8 cellular contexts compared by ENCODE assay signal in genomic region chr1:109263597-109264378, GRCh38.
DNase-seq lines count a peak whose midpoint lies in the region; ATAC-seq and TF ChIP-seq lines count a peak whose summit lies in the region.

No MANE protein-coding gene starts in this region.

- ATAC-seq in GM21423 (IDR thresholded peaks at IDR 0.05; ENCODE audit: unreplicated experiment) (peak; percentile 79), HG03025 (IDR thresholded peaks at IDR 0.05; ENCODE audit: low FRiP score, unreplicated experiment) (no peak)

- peak; percentile 50 for DNase-seq in COR-L47 (lab: John Stamatoyannopoulos, UW)
- DNase-seq in MM.1S = peak; percentile 48
- peak; percentile 65 for DNase-seq in brain microvascular endothelial cell
- peak; percentile 96 for DNase-seq in iPS-NIHi7 (ENCODE audit: extremely low spot score)
- DNase-seq in stimulated activated CD4-positive, alpha-beta T cell treated with anti-CD3 and anti-CD28 coated beads, Interleukin-15, amount 100 ng/mL, for 24 hours = peak; percentile 89

- H3K9ac ChIP-seq in MM.1S (ENCODE audit: low read length) = no peak overlapping the region

- TF ChIP-seq CTCF in MM.1S (IDR thresholded peaks at IDR 0.05; ENCODE audit: low read length) (peak; percentile 87), WI38 (IDR thresholded peaks at IDR 0.05; ENCODE audit: low read depth, low read length) (peak; percentile 98), brain microvascular endothelial cell (IDR thresholded peaks at IDR 0.05; ENCODE audit: low read depth, low read length, missing control alignments) (peak; percentile 99)

- in situ Hi-C loops in brain microvascular endothelial cell (cut with HindIII; ENCODE audit: low pct_ligation_motif_present, low sequenced_read_pairs) = no loop called here

- no peak overlapping the region for H2AFZ ChIP-seq in MM.1S (ENCODE audit: low read length)

- H4K20me1 ChIP-seq in MM.1S (ENCODE audit: insufficient read depth, low read length) = no peaks in the 10 kb centered on the region

- H3K36me3 ChIP-seq in MM.1S (replicated peaks; ENCODE audit: insufficient read depth, low read length) = no peaks in the 10 kb centered on the region
- no peaks in the 10 kb centered on the region for H3K36me3 ChIP-seq in brain microvascular endothelial cell (replicated peaks)

- no peak overlapping the region for H3K4me2 ChIP-seq in MM.1S (ENCODE audit: low read depth, low read length)

- H3K4me3 ChIP-seq in MM.1S (ENCODE audit: low read length) = no peak overlapping the region
- no peak overlapping the region for H3K4me3 ChIP-seq in WI38 (ENCODE audit: low read depth, low read length)
- no peak overlapping the region for H3K4me3 ChIP-seq in brain microvascular endothelial cell (ENCODE audit: low read depth, low read length)

- H3K27me3 ChIP-seq in MM.1S (replicated peaks; ENCODE audit: insufficient read depth, low read length) (no peaks in the 10 kb centered on the region), brain microvascular endothelial cell (replicated peaks) (no peaks in the 10 kb centered on the region)

- H3K9me3 ChIP-seq in MM.1S (replicated peaks; ENCODE audit: insufficient read depth, low read length) = no peaks in the 10 kb centered on the region

- H3K9me2 ChIP-seq in MM.1S (replicated peaks; ENCODE audit: insufficient read depth, low read length) = no peaks in the 10 kb centered on the region

- H3K27ac ChIP-seq in MM.1S (ENCODE audit: low read length) (no peak overlapping the region), brain microvascular endothelial cell (no peak overlapping the region)

- H3K4me1 ChIP-seq in MM.1S (ENCODE audit: low read length) = no peaks in the 10 kb centered on the region

- no peaks in the 10 kb centered on the region for H3K79me2 ChIP-seq in MM.1S (ENCODE audit: low read length)

- H3F3A ChIP-seq in MM.1S (ENCODE audit: insufficient read depth, low read length) = no peaks in the 10 kb centered on the region
